Comparison of ENCODE assay signal across 8 cellular contexts in genomic region chr17:68458260-68459029, GRCh38. TPM values are rescaled to one million over a fixed set of nuclear protein-coding genes. Genes with fewer than 3 reads are reported as not detected.
DNase-seq lines count a peak whose midpoint lies in the region; ATAC-seq and TF ChIP-seq lines count a peak whose summit lies in the region.

No MANE protein-coding gene starts in this region.

- H3K27ac Mint-ChIP-seq in activated T-cell treated with anti-CD3 and anti-CD28 coated beads, Interleukin-2, amount 50 U/mL, for 72 hours, result peak overlapping the region; percentile 99
- no peak overlapping the region for H3K27ac Mint-ChIP-seq in activated naive CD8-positive, alpha-beta T cell

- peak overlapping the region; percentile 76 for H3K27ac ChIP-seq in layer of hippocampus (ENCODE audit: low read depth, low read length)
- H3K27ac ChIP-seq in tibial artery, result peak overlapping the region; percentile 85 to 87

- peaks cover 81% of the 10 kb centered on the region for H3K4me1 Mint-ChIP-seq in activated T-cell treated with anti-CD3 and anti-CD28 coated beads, Interleukin-2, amount 50 U/mL, for 72 hours (ENCODE audit: low read depth)
- H3K4me1 Mint-ChIP-seq in activated naive CD8-positive, alpha-beta T cell (ENCODE audit: low read depth), result peaks cover 51% of the 10 kb centered on the region

- H3K27me3 Mint-ChIP-seq in activated T-cell treated with anti-CD3 and anti-CD28 coated beads, Interleukin-2, amount 50 U/mL, for 72 hours (ENCODE audit: low read depth), result no peaks in the 10 kb centered on the region
- H3K27me3 Mint-ChIP-seq in activated naive CD8-positive, alpha-beta T cell, result no peaks in the 10 kb centered on the region

- H3K4me1 ChIP-seq in tibial artery, result peaks cover 0 to 31% (median 16%) of the 10 kb centered on the region in 4 donors

- peaks cover 0 to 7% of the 10 kb centered on the region in 2 donors for H3K36me3 Mint-ChIP-seq in activated T-cell treated with anti-CD3 and anti-CD28 coated beads, Interleukin-2, amount 50 U/mL, for 72 hours (ENCODE audit: insufficient read depth in 2 of 2)
- H3K36me3 Mint-ChIP-seq in activated naive CD8-positive, alpha-beta T cell, result no peaks in the 10 kb centered on the region

- no peak for TF ChIP-seq CTCF in tibial artery (IDR thresholded peaks at IDR 0.05)

- peak overlapping the region; percentile 54 to 95 for H3K4me3 ChIP-seq in tibial artery

- H3K36me3 ChIP-seq in tibial artery, result no peaks in the 10 kb centered on the region

- H3K27me3 ChIP-seq in layer of hippocampus (ENCODE audit: control insufficient read depth, insufficient read depth, low read length) (no peaks in the 10 kb centered on the region), tibial artery (no peaks in the 10 kb centered on the region)

- DNase-seq in activated T-cell treated with anti-CD3 and anti-CD28 coated beads, Interleukin-2, amount 50 U/mL, for 72 hours, result peak; percentile 45 to 56
- DNase-seq in activated T-cell treated with anti-CD3 and anti-CD28 coated beads for 4 hours (no peak), tibial artery (no peak)
- DNase-seq in stimulated activated naive CD4-positive, alpha-beta T cell (lab: John Stamatoyannopoulos, UW), result no peak
- DNase-seq in stimulated activated CD4-positive, alpha-beta T cell treated with anti-CD3 and anti-CD28 coated beads, Interleukin-15, amount 100 ng/mL, for 24 hours, result no peak

- peak overlapping the region; percentile 92 to 96 for H3K4me3 Mint-ChIP-seq in activated T-cell treated with anti-CD3 and anti-CD28 coated beads, Interleukin-2, amount 50 U/mL, for 72 hours
- peak overlapping the region; percentile 82 for H3K4me3 Mint-ChIP-seq in activated naive CD8-positive, alpha-beta T cell

- no peaks in the 10 kb centered on the region for H3K9me3 ChIP-seq in tibial artery

- no peaks in the 10 kb centered on the region for H3K9me3 Mint-ChIP-seq in activated T-cell treated with anti-CD3 and anti-CD28 coated beads, Interleukin-2, amount 50 U/mL, for 72 hours
- no peaks in the 10 kb centered on the region for H3K9me3 Mint-ChIP-seq in activated naive CD8-positive, alpha-beta T cell (ENCODE audit: low read depth)

- intact Hi-C loops in tibial artery (cut with DNase I; ENCODE audit: low total_unique reads), result loop anchor here (5.0 to 10.0 kb wide), 2 partner anchors 54 to 214 kb away; partner anchors contain the start of genes AMZ2 and PRKAR1A

- ATAC-seq in activated T-cell treated with anti-CD3 and anti-CD28 coated beads, Interleukin-2, amount 50 U/mL, for 72 hours (replicated peaks in 1 of 2), result peak; percentile 4 to 7
- ATAC-seq in GM19467 (IDR thresholded peaks at IDR 0.05; ENCODE audit: unreplicated experiment), result no peak

RNA-seq across cellular contexts. Expression of gene WIPI1, which starts 1.1 kb away (rescaled TPM):
- 10 to 100 TPM; 61.0 to 85.8 TPM for total RNA-seq in activated T-cell treated with anti-CD3 and anti-CD28 coated beads, Interleukin-2, amount 50 U/mL, for 72 hours

RNA-seq across cellular contexts. Expression of gene PRKAR1A, which starts 53.8 kb away (rescaled TPM):
- 100 to 1,000 TPM; 245 to 252 TPM for total RNA-seq in activated T-cell treated with anti-CD3 and anti-CD28 coated beads, Interleukin-2, amount 50 U/mL, for 72 hours

Comparison
In these comparisons a context has a peak if more than half of its experiments do, and no peak if none do; other contexts are left out.
1. DNase-seq: peak in activated T-cell treated with anti-CD3 and anti-CD28 coated beads, Interleukin-2, amount 50 U/mL, for 72 hours (2 of 2); none in activated T-cell treated with anti-CD3 and anti-CD28 coated beads for 4 hours (single experiment), tibial artery (0 of 2), stimulated activated naive CD4-positive, alpha-beta T cell (0 of 6) and stimulated activated CD4-positive, alpha-beta T cell treated with anti-CD3 and anti-CD28 coated beads, Interleukin-15, amount 100 ng/mL, for 24 hours (single experiment).